Comparison of ENCODE assay signal across 11 cellular contexts in the genomic region with DNA sequence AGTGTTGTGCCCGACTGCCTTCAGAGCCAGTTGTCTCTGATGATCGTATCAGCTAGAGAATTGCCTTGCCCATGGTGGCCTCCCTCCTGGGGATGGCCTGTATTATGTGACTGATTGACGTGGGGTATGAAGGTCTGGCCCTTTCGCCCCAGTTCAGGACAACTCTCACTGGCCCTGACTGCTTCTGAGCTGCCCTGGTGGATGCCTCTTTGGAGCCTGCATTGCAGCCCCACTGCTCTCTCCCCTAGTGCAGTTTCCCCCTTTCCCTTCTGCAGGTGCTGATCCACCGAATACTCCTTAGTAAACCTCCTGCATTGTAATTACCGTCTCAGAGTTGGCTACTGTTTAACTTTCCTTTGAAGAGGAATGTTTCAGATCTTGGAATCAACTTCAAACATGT. TPM values are rescaled to one million over a fixed set of nuclear protein-coding genes. Genes with fewer than 3 reads are reported as not detected.
DNase-seq lines count a peak whose midpoint lies in the region; ATAC-seq and TF ChIP-seq lines count a peak whose summit lies in the region.
"Had no signal": no experiment of that assay in that cellular context is flagged by ENCODE, and none has a peak within 500 bp of the region (broad histone marks: within the 10 kb centered on the region; RNA-seq: fewer than 3 reads in every experiment).

No MANE protein-coding gene starts in this region.

- TF ChIP-seq EP300 in tibial nerve (IDR thresholded peaks at IDR 0.05) = no peak

- no peak overlapping the region for H3K27ac ChIP-seq in IMR-90 (ENCODE audit: insufficient read depth, low read length)
- H3K27ac ChIP-seq in esophagus (ENCODE audit: low read depth in 2 of 2, low read length in 1 of 2) = peak overlapping the region; percentile 27 to 40
- H3K27ac ChIP-seq in osteoblast (ENCODE audit: low read depth, low read length) = peak overlapping the region; percentile 9
- H3K27ac ChIP-seq in tibial nerve = peak overlapping the region in 2 of 4 donors; percentile 12 to 47
- H3K27ac ChIP-seq in effector memory CD4-positive, alpha-beta T cell (ENCODE audit: insufficient read depth, low read length, poor library complexity, severe bottlenecking) = no peak overlapping the region
- H3K27ac ChIP-seq: PC-9, VCaP had no signal

- peak overlapping the region; percentile 61; the same call in 1 of the 2 replicates for H4K91ac ChIP-seq in IMR-90 (ENCODE audit: insufficient read depth, low read depth, low read length)

- H2BK120ac ChIP-seq in IMR-90 (ENCODE audit: low read depth, low read length) = peak overlapping the region; percentile 76

- CTCF ChIA-PET in IMR-90 (lab: Yijun Ruan, JAX) = interaction anchor here (1.1 kb wide), 1 partner anchor 19 kb away, joined by 5 read pairs; no protein-coding TSS in a partner anchor

- no peak overlapping the region for H4K5ac ChIP-seq in IMR-90 (ENCODE audit: low read depth, low read length)

- H3K4me2 ChIP-seq in IMR-90 (ENCODE audit: low read depth, low read length) (no peak overlapping the region), osteoblast (ENCODE audit: insufficient read depth, low read length) (no peak overlapping the region)

- peak overlapping the region; percentile 43; the same call in 1 of the 2 replicates for H2BK20ac ChIP-seq in IMR-90 (ENCODE audit: low read depth, low read length)

- H3K79me1 ChIP-seq in IMR-90 (ENCODE audit: low read depth in 1 of 2, low read length in 2 of 2) = peaks cover 9 to 35% of the 10 kb centered on the region in 2 experiments; a peak in 3 of 4 replicates

- H3K4ac ChIP-seq in IMR-90 (ENCODE audit: low read depth, low read length) = peak overlapping the region; percentile 85

- peak overlapping the region; percentile 87 for H2AK9ac ChIP-seq in IMR-90 (replicated peaks; ENCODE audit: low read depth, low read length, poor library complexity)

- peak overlapping the region; percentile 52 for H3K23ac ChIP-seq in IMR-90 (ENCODE audit: low read depth, low read length)

- peak overlapping the region; percentile 62; the same call in 1 of the 3 replicates for H2BK15ac ChIP-seq in IMR-90 (ENCODE audit: low read depth, low read length)

- TF ChIP-seq POLR2A in IMR-90 (IDR thresholded peaks at IDR 0.05; ENCODE audit: low read depth, low read length) = no peak
- no peak for TF ChIP-seq POLR2A in tibial nerve (IDR thresholded peaks at IDR 0.05)

- H2AK5ac ChIP-seq in IMR-90 (ENCODE audit: low read depth, low read length) = peak overlapping the region; percentile 87

- H3K4me1 ChIP-seq in IMR-90 (ENCODE audit: control insufficient read depth, insufficient read depth, low read length) = peaks cover 14% of the 10 kb centered on the region
- H3K4me1 ChIP-seq in esophagus (ENCODE audit: control insufficient read depth in 2 of 2, insufficient read depth in 2 of 2, low read length in 1 of 2) = peaks cover 0 to 3% of the 10 kb centered on the region in 2 donors
- H3K4me1 ChIP-seq in osteoblast (ENCODE audit: insufficient read depth, low read length) = peaks cover 6% of the 10 kb centered on the region
- peaks cover 0 to 7% (median 0%) of the 10 kb centered on the region in 4 donors for H3K4me1 ChIP-seq in tibial nerve
- no peaks in the 10 kb centered on the region for H3K4me1 ChIP-seq in effector memory CD4-positive, alpha-beta T cell (ENCODE audit: control insufficient read depth, insufficient read depth, low read length, poor library complexity, severe bottlenecking)

- H3K56ac ChIP-seq in IMR-90 (ENCODE audit: extremely low read depth, insufficient read depth, low read length) = no peak overlapping the region

- no peak overlapping the region; the same call in 1 of the 2 replicates for H3K18ac ChIP-seq in IMR-90 (ENCODE audit: low read depth, low read length)

- peaks cover 8% of the 10 kb centered on the region for H3K79me2 ChIP-seq in osteoblast (ENCODE audit: insufficient read depth, low read length)

- H4K8ac ChIP-seq in IMR-90 (ENCODE audit: low read depth in 2 of 2, low read length in 2 of 2) = peak overlapping the region in 1 of 2 experiments; percentile 52; a peak in 1 of 4 replicates

- H3K36me3 ChIP-seq in IMR-90 (ENCODE audit: control insufficient read depth, insufficient read depth, low read length) (no peaks in the 10 kb centered on the region), esophagus (ENCODE audit: control insufficient read depth in 2 of 2, insufficient read depth in 2 of 2, low read length in 1 of 2) (no peaks in the 10 kb centered on the region), osteoblast (ENCODE audit: insufficient read depth, low read length) (no peaks in the 10 kb centered on the region), tibial nerve (no peaks in the 10 kb centered on the region)
- H3K36me3 ChIP-seq in effector memory CD4-positive, alpha-beta T cell (ENCODE audit: control insufficient read depth, insufficient read depth, low read length) = no peaks in the 10 kb centered on the region

- intact Hi-C loops in IMR-90 (cut with micrococcal nuclease) = no loop called here

- peak overlapping the region; percentile 78 for H3K14ac ChIP-seq in IMR-90 (replicated peaks; ENCODE audit: low read depth, low read length)

- dilution Hi-C loops in IMR-90 (cut with HindIII; ENCODE audit: low sequenced_read_pairs, unreplicated experiment) = no loop called here

- H3K9me3 ChIP-seq in IMR-90 (ENCODE audit: control insufficient read depth, insufficient read depth, low read length) (no peaks in the 10 kb centered on the region), esophagus (ENCODE audit: control insufficient read depth in 2 of 2, insufficient read depth in 1 of 2, low read depth in 1 of 2, low read length in 1 of 2) (no peaks in the 10 kb centered on the region), osteoblast (ENCODE audit: low read depth, low read length) (no peaks in the 10 kb centered on the region), tibial nerve (no peaks in the 10 kb centered on the region)
- no peaks in the 10 kb centered on the region for H3K9me3 ChIP-seq in effector memory CD4-positive, alpha-beta T cell (ENCODE audit: control insufficient read depth, low read length)

- in situ Hi-C loops in IMR-90 (cut with MboI; ENCODE audit: low sequenced_read_pairs) = no loop called here

- H3K27me3 ChIP-seq in IMR-90 (ENCODE audit: control insufficient read depth, insufficient read depth, low read length) = no peaks in the 10 kb centered on the region
- no peaks in the 10 kb centered on the region for H3K27me3 ChIP-seq in esophagus (ENCODE audit: control insufficient read depth in 1 of 2, insufficient read depth in 2 of 2, low read length in 2 of 2)
- no peaks in the 10 kb centered on the region for H3K27me3 ChIP-seq in osteoblast (ENCODE audit: insufficient read depth, low read length)
- no peaks in the 10 kb centered on the region for H3K27me3 ChIP-seq in tibial nerve
- no peaks in the 10 kb centered on the region for H3K27me3 ChIP-seq in effector memory CD4-positive, alpha-beta T cell (replicated peaks; ENCODE audit: control insufficient read depth, insufficient read depth, low read length, poor library complexity, severe bottlenecking)

- TF ChIP-seq RAD21 in IMR-90 (IDR thresholded peaks at IDR 0.05; ENCODE audit: low read length) = no peak

- no peak overlapping the region for H2BK5ac ChIP-seq in IMR-90 (ENCODE audit: low read depth, low read length, poor library complexity, severe bottlenecking)

- peaks cover 11% of the 10 kb centered on the region for H3K9me1 ChIP-seq in IMR-90 (ENCODE audit: insufficient read depth, low read length)

- DNase-seq in IMR-90 (no peak), osteoblast (ENCODE audit: insufficient read length, low spot score, missing footprints) (no peak), NCI-H524 (lab: John Stamatoyannopoulos, UW) (no peak), tibial nerve (ENCODE audit: low spot score in 2 of 2) (no peak)
- DNase-seq in activated CD8-positive, alpha-beta memory T cell treated with anti-CD3 and anti-CD28 coated beads, Interleukin-2, amount 50 U/mL, for 48 hours = no peak
- no peak for DNase-seq in effector memory CD4-positive, alpha-beta T cell
- DNase-seq: aorta, PC-9 had no signal

- no peak for TF ChIP-seq CTCF in IMR-90 (conservative IDR thresholded peaks at IDR 0.05; ENCODE audit: low read depth, low read length)
- no peak for TF ChIP-seq CTCF in osteoblast (IDR thresholded peaks at IDR 0.05; ENCODE audit: extremely low read depth, low read depth, low read length)
- no peak for TF ChIP-seq CTCF in tibial nerve (IDR thresholded peaks at IDR 0.05)

- H3K4me3 ChIP-seq in IMR-90 (ENCODE audit: insufficient read depth, low read depth, low read length) = no peak overlapping the region
- H3K4me3 ChIP-seq in esophagus (ENCODE audit: low read depth in 1 of 2, low read length in 2 of 2) = no peak overlapping the region
- H3K4me3 ChIP-seq in osteoblast (ENCODE audit: insufficient read depth, low read length) = no peak overlapping the region
- no peak overlapping the region for H3K4me3 ChIP-seq in tibial nerve
- H3K4me3 ChIP-seq in effector memory CD4-positive, alpha-beta T cell (ENCODE audit: insufficient read depth, low read depth, low read length, poor library complexity, severe bottlenecking) = no peak overlapping the region
- H3K4me3 ChIP-seq: PC-9 had no signal

- H4K20me1 ChIP-seq in IMR-90 (ENCODE audit: insufficient read depth, low read length) (no peaks in the 10 kb centered on the region), osteoblast (ENCODE audit: insufficient read depth, low read length) (no peaks in the 10 kb centered on the region)

- POLR2A ChIA-PET in IMR-90 (lab: Charles Lee; ENCODE audit: unreplicated experiment) = interaction anchor here (0.5 kb wide), 1 partner anchor 64 kb away, joined by 22 read pairs; no protein-coding TSS in a partner anchor

- BruUV-seq in IMR-90 (replicated peaks; lab: Mats Ljungman, UMichigan) = no TSS peak

- no peak overlapping the region for H3K9ac ChIP-seq in IMR-90 (ENCODE audit: low read depth, low read length)

- 92% methylated on average over 2 of the region's 6 CpGs; no CpG with 5 or more reads in 1 of the 2 experiments for WGBS in IMR-90 (ENCODE audit: extremely low coverage in 2 of 2, insufficient read length in 1 of 2), 2 experiments
- 34 to 40% methylated on average over 6 of the region's 6 CpGs for WGBS in esophagus, 2 donors
- 53 to 55% methylated on average over 5 to 6 of the region's 6 CpGs for WGBS in tibial nerve, 2 donors

- ATAC-seq in GM18868 (IDR thresholded peaks at IDR 0.05; ENCODE audit: unreplicated experiment) = peak; percentile 16
- ATAC-seq in IMR-90 (ENCODE audit: low read depth) = no peak

- H2AFZ ChIP-seq in IMR-90 (replicated peaks; ENCODE audit: low read length, poor library complexity) = peak overlapping the region; percentile 23
- H2AFZ ChIP-seq in osteoblast (ENCODE audit: low read length) = no peak overlapping the region
- H2AFZ ChIP-seq: PC-9 had no signal

TF ChIP-seq in IMR-90, 13 proteins besides CTCF, POLR2A, EP300 and RAD21:
- TF ChIP-seq RFX5 (IDR thresholded peaks at IDR 0.05; ENCODE audit: low read depth, low read length) = no peak

RNA-seq across cellular contexts. Expression of a gene that starts 18.2 kb away (rescaled TPM):
- total RNA-seq in IMR-90 (2012; rRNA removed) (5.0 and 7.2 TPM in 2 replicates), osteoblast (85.5 and 93.4 TPM in 2 replicates), tibial nerve (10 to 100 TPM in 3 of 4 donors, 1 to 10 TPM in 1; 7.8 to 19.0 (median 12.7) TPM)
- polyA plus RNA-seq in IMR-90 (2012; rRNA removed) (2.6 and 3.6 TPM in 2 replicates), esophagus (1 to 10 TPM; 3.6 to 7.9 TPM)
- 0.88 and 1.2 TPM in 2 replicates for polyA plus RNA-seq in IMR-90 (2012; cell fraction: cytosol; rRNA removed)
- 0.77 and 3.6 TPM in 2 replicates for polyA plus RNA-seq in IMR-90 (2012; cell fraction: nucleus; rRNA removed; ENCODE audit: low replicate concordance)

Comparison
In these comparisons a context has a peak if more than half of its experiments do, and no peak if none do; other contexts are left out.
1. H3K27ac ChIP-seq: peak in esophagus (2 of 2) and osteoblast (single experiment); none in IMR-90 (single experiment) and effector memory CD4-positive, alpha-beta T cell (single experiment).